ENCODE assay signal across 14 cellular contexts in the genomic region with DNA sequence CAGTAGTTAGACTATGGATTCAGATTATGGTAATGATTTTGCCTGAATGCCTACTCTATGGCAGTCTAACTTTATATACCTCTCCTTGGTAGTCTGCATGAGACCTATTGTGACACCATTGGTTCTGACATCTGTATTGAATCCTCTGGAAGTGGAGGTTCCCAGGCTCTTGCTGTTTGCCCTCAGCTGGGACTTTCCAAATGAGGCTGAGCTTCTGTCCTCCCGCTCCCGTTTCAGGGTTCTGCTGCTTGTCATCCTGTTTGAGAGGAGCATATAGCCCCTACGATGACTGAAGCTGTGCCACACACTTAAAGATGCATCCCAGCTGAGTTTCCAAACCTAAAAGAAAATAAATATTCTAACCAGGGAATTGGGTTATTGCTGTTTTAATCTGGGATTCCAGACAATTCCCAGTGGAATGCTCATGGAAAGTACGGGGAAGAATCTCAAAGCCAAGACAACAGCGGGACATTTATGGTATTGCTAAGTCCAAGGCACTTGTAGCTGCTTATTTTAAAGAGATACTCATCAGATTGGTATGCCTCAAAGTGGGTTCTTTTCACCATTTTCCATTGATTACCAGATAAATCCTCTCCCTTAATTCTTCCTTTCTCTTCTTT.
DNase-seq lines count a peak whose midpoint lies in the region; ATAC-seq and TF ChIP-seq lines count a peak whose summit lies in the region.
"Had no signal": no experiment of that assay in that cellular context is flagged by ENCODE, and none has a peak within 500 bp of the region (broad histone marks: within the 10 kb centered on the region; RNA-seq: fewer than 3 reads in every experiment).

No MANE protein-coding gene starts in this region.

- no peaks in the 10 kb centered on the region for H3K9me3 ChIP-seq in heart left ventricle
- H3K9me3 ChIP-seq in mesodermal cell (ENCODE audit: control insufficient read depth, low read length), result no peaks in the 10 kb centered on the region
- H3K9me3 ChIP-seq in transverse colon, result no peaks in the 10 kb centered on the region
- H3K9me3 ChIP-seq: suprapubic skin had no signal

- peaks cover 0 to 40% (median 7%) of the 10 kb centered on the region in 9 donors for H3K36me3 ChIP-seq in heart left ventricle
- peaks cover 8% of the 10 kb centered on the region for H3K36me3 ChIP-seq in brain microvascular endothelial cell (replicated peaks)
- peaks cover 50% of the 10 kb centered on the region for H3K36me3 ChIP-seq in mesodermal cell (ENCODE audit: control insufficient read depth, insufficient read depth, low read length)
- H3K36me3 ChIP-seq in transverse colon, result peaks cover 0 to 8% (median 0%) of the 10 kb centered on the region in 4 donors

- H3K4me3 ChIP-seq in heart left ventricle (no peak overlapping the region), brain microvascular endothelial cell (ENCODE audit: low read depth, low read length) (no peak overlapping the region), mesodermal cell (ENCODE audit: extremely low read depth, insufficient read depth, low read length, poor library complexity, severe bottlenecking) (no peak overlapping the region), transverse colon (no peak overlapping the region)
- H3K4me3 ChIP-seq: suprapubic skin had no signal

- H3K27me3 ChIP-seq in heart left ventricle (no peaks in the 10 kb centered on the region), brain microvascular endothelial cell (replicated peaks) (no peaks in the 10 kb centered on the region), transverse colon (no peaks in the 10 kb centered on the region)
- H3K27me3 ChIP-seq: suprapubic skin had no signal

- POLR2A ChIA-PET in GM10248 (lab: Yijun Ruan, JAX), result no interaction called here

- H3K27ac ChIP-seq in heart left ventricle (peak overlapping the region in 11 of 12 donors; percentile 13 to 89 (median 81)), brain microvascular endothelial cell (peak overlapping the region; percentile 17), mesodermal cell (ENCODE audit: low read depth, low read length, severe bottlenecking) (peak overlapping the region; percentile 55), transverse colon (peak overlapping the region; percentile 74 to 87 (median 82))

- DNase-seq in heart left ventricle (no peak), Right ventricle myocardium superior (no peak), brain microvascular endothelial cell (no peak), transverse colon (no peak), GM10248 (ENCODE audit: extremely low spot score) (no peak)
- DNase-seq in stimulated activated CD4-positive, alpha-beta T cell treated with anti-CD3 and anti-CD28 coated beads, Interleukin-15, amount 100 ng/mL, for 24 hours, result no peak
- DNase-seq: activated CD4-positive, CD25-positive, alpha-beta regulatory T cell; activated CD8-positive, alpha-beta memory T cell treated with anti-CD3 and anti-CD28 coated beads, Interleukin-2, amount 50 U/mL, for 4 hours; foreskin melanocyte; naive thymus-derived CD8-positive, alpha-beta T cell had no signal

- peaks cover 5 to 91% (median 64%) of the 10 kb centered on the region in 12 donors for H3K4me1 ChIP-seq in heart left ventricle
- peaks cover 43% of the 10 kb centered on the region for H3K4me1 ChIP-seq in mesodermal cell (ENCODE audit: control insufficient read depth, insufficient read depth, low read length, poor library complexity, severe bottlenecking)
- peaks cover 29 to 73% (median 45%) of the 10 kb centered on the region in 4 donors for H3K4me1 ChIP-seq in transverse colon

- intact Hi-C loops in heart left ventricle (cut with DNase I) (loop anchor here in 8 of 10 donors (2.0 to 10.0 kb wide), 6 partner anchors 51 to 109 kb away; no protein-coding TSS in a partner anchor), Right ventricle myocardium superior (cut with DNase I) (loop anchor here (10.0 kb wide), 1 partner anchor 101 kb away; no protein-coding TSS in a partner anchor), transverse colon (cut with DNase I; ENCODE audit: low total_unique reads) (loop anchor here (10.0 kb wide), 1 partner anchor 49 kb away; no protein-coding TSS in a partner anchor)

- TF ChIP-seq EP300 in transverse colon (IDR thresholded peaks at IDR 0.05; ENCODE audit: low read depth), result no peak

- no peak for TF ChIP-seq CTCF in heart left ventricle (IDR thresholded peaks at IDR 0.05)
- no peak for TF ChIP-seq CTCF in brain microvascular endothelial cell (IDR thresholded peaks at IDR 0.05; ENCODE audit: low read depth, low read length, missing control alignments)
- no peak for TF ChIP-seq CTCF in transverse colon (IDR thresholded peaks at IDR 0.05)
- no peak for TF ChIP-seq CTCF in GM10248 (IDR thresholded peaks at IDR 0.05; ENCODE audit: control extremely low read depth, extremely low read depth, low read depth, missing control alignments)

- no peak for ATAC-seq in heart left ventricle
- ATAC-seq in Right ventricle myocardium superior (ENCODE audit: poor library complexity), result no peak
- no peak for ATAC-seq in GM18907 (IDR thresholded peaks at IDR 0.05; ENCODE audit: unreplicated experiment)
- ATAC-seq: activated naive CD4-positive, alpha-beta T cell treated with anti-CD3 and anti-CD28 coated beads, Interleukin-2, amount 50 U/mL, for 72 hours; naive thymus-derived CD8-positive, alpha-beta T cell had no signal

- TF ChIP-seq POLR2A in heart left ventricle (IDR thresholded peaks at IDR 0.05) (no peak), transverse colon (IDR thresholded peaks at IDR 0.05) (no peak)

- in situ Hi-C loops in brain microvascular endothelial cell (cut with HindIII; ENCODE audit: low pct_ligation_motif_present, low sequenced_read_pairs), result no loop called here
- in situ Hi-C loops in transverse colon (cut with MboI; ENCODE audit: low pct_ligation_motif_present in 1 of 4, low pct_unique_long_range_greater_than_20kb in 1 of 4, low sequenced_read_pairs in 3 of 4), result no loop called here

- CTCF ChIA-PET in GM10248 (lab: Yijun Ruan, JAX), result interaction anchor here (1.2 to 2.0 kb wide), 4 partner anchors 9 to 47 kb away, joined by 3 to 6 read pairs (median 4); no protein-coding TSS in a partner anchor

- 24 to 35% (median 30%) methylated on average over 5 of the region's 5 CpGs for WGBS in heart left ventricle, 4 donors
- WGBS in mesodermal cell (ENCODE audit: insufficient coverage in 2 of 2), 2 experiments, result 64 to 91% methylated on average over 1 to 4 of the region's 5 CpGs
- 44 to 53% methylated on average over 5 of the region's 5 CpGs for WGBS in transverse colon (ENCODE audit: low coverage in 1 of 2), 2 donors

Comparison
In these comparisons a context has a peak if more than half of its experiments do, and no peak if none do; other contexts are left out.
1. H3K27ac ChIP-seq: peak in every context shown above with its lines; median percentile 82 in transverse colon; 81 in heart left ventricle; 55 in mesodermal cell; 17 in brain microvascular endothelial cell.